10 cellular contexts compared by ENCODE assay signal in genomic region chr1:42177551-42177981, GRCh38. TPM values are rescaled to one million over a fixed set of nuclear protein-coding genes. Genes with fewer than 3 reads are reported as not detected.
DNase-seq lines count a peak whose midpoint lies in the region; ATAC-seq and TF ChIP-seq lines count a peak whose summit lies in the region.
"Had no signal": no experiment of that assay in that cellular context is flagged by ENCODE, and none has a peak within 500 bp of the region (broad histone marks: within the 10 kb centered on the region; RNA-seq: fewer than 3 reads in every experiment).

No MANE protein-coding gene starts in this region.

- no peaks in the 10 kb centered on the region for H3K9me3 ChIP-seq in Peyer's patch
- H3K9me3 ChIP-seq: gastroesophageal sphincter had no signal

- no peak for TF ChIP-seq POLR2A in Peyer's patch (IDR thresholded peaks at IDR 0.05)

- no peak overlapping the region for H3K27ac ChIP-seq in Peyer's patch
- H3K27ac ChIP-seq: gastroesophageal sphincter had no signal

- H3K36me3 ChIP-seq in Peyer's patch = peaks cover 0 to 10% (median 0%) of the 10 kb centered on the region in 3 donors

- no peak for TF ChIP-seq CTCF in HFF-Myc (IDR thresholded peaks at IDR 0.05; ENCODE audit: low read depth, low read length, missing control alignments)
- TF ChIP-seq CTCF in GM13977 (IDR thresholded peaks at IDR 0.05; ENCODE audit: extremely low read depth, insufficient read depth, missing control alignments) = no peak
- no peak for TF ChIP-seq CTCF in Peyer's patch (IDR thresholded peaks at IDR 0.05)

- no peaks in the 10 kb centered on the region for H3K27me3 ChIP-seq in Peyer's patch
- H3K27me3 ChIP-seq: gastroesophageal sphincter had no signal

- no peak overlapping the region for H3K4me3 ChIP-seq in HFF-Myc (replicated peaks; ENCODE audit: low read depth, low read length)
- no peak overlapping the region for H3K4me3 ChIP-seq in Peyer's patch
- H3K4me3 ChIP-seq: gastroesophageal sphincter had no signal

- ATAC-seq in HG03039 (IDR thresholded peaks at IDR 0.05; ENCODE audit: unreplicated experiment) = no peak
- ATAC-seq: gastroesophageal sphincter had no signal

- DNase-seq in A172 (ENCODE audit: low spot score) = peak; percentile 40
- DNase-seq in HFF-Myc (ENCODE audit: extremely low read depth, low read depth) = peak; percentile 54
- DNase-seq in amniotic epithelial cell (ENCODE audit: low read depth) = peak; percentile 92
- DNase-seq in kidney glomerular epithelial cell (lab: John Stamatoyannopoulos, UW) = peak; percentile 81
- DNase-seq in GM13977 (ENCODE audit: low spot score) = no peak
- no peak for DNase-seq in Peyer's patch
- DNase-seq in amniotic stem cell (lab: John Stamatoyannopoulos, UW) = no peak

- in situ Hi-C loops in GM13977 (cut with MboI; ENCODE audit: low pct_unique_long_range_greater_than_20kb, low sequenced_read_pairs, unreplicated experiment) = no loop called here

- H3K4me1 ChIP-seq in Peyer's patch = peaks cover 0 to 11% (median 4%) of the 10 kb centered on the region in 4 donors

RNA-seq across cellular contexts. Expression of gene GUCA2A, which starts 13.0 kb away (rescaled TPM):
- not detected in 2 replicates for total RNA-seq in A172 (2014; rRNA removed; shearing (Covaris generic))
- total RNA-seq in Peyer's patch = 1,000 to 10,000 TPM in 3 of 4 donors, 10 to 100 TPM in 1; 27.2 to 4,654 (median 2,038) TPM
- total RNA-seq: activated CD4-positive, alpha-beta T cell treated with anti-CD3 and anti-CD28 coated beads for 36 hours; gastroesophageal sphincter had no signal

RNA-seq across cellular contexts. Expression of gene GUCA2B, which starts 24.4 kb away (rescaled TPM):
- not detected in 2 replicates for total RNA-seq in A172 (2014; rRNA removed; shearing (Covaris generic))
- total RNA-seq in Peyer's patch = 100 to 1,000 TPM in 3 of 4 donors, 10 to 100 TPM in 1; 35.5 to 708 (median 256) TPM
- total RNA-seq: activated CD4-positive, alpha-beta T cell treated with anti-CD3 and anti-CD28 coated beads for 36 hours; gastroesophageal sphincter had no signal

Comparison
In these comparisons a context has a peak if more than half of its experiments do, and no peak if none do; other contexts are left out.
1. DNase-seq: peak in A172 (single experiment), HFF-Myc (single experiment), amniotic epithelial cell (single experiment) and kidney glomerular epithelial cell (single experiment); none in GM13977 (single experiment), Peyer's patch (0 of 3) and amniotic stem cell (single experiment).
2. RNA of gene GUCA2A, which starts 13.0 kb away (total RNA-seq): 27.2 to 4,654 TPM in Peyer's patch; not detected in A172; every median in the first group is over 10 times any median in the second.
3. RNA of gene GUCA2B, which starts 24.4 kb away (total RNA-seq): 35.5 to 708 TPM in Peyer's patch; not detected in A172; every median in the first group is over 10 times any median in the second.